ENCODE assay signal across 22 cellular contexts in genomic region chr7:76232698-76233097, GRCh38. TPM values are rescaled to one million over a fixed set of nuclear protein-coding genes. Genes with fewer than 3 reads are reported as not detected.
"Had no signal": no experiment of that assay in that cellular context is flagged by ENCODE, and none has a peak within 500 bp of the region (broad histone marks: within the 10 kb centered on the region; RNA-seq: fewer than 3 reads in every experiment).

No MANE protein-coding gene starts in this region.

- H3K9me3 Mint-ChIP-seq: activated CD4-positive, alpha-beta memory T cell treated with anti-CD3 and anti-CD28 coated beads for 36 hours; activated naive CD4-positive, alpha-beta T cell treated with anti-CD3 and anti-CD28 coated beads, Interleukin-2, amount 10 ng/mL, durations not matched to agents 7 days and 5 days had no signal

- H3K36me3 Mint-ChIP-seq: activated CD4-positive, alpha-beta memory T cell treated with anti-CD3 and anti-CD28 coated beads for 36 hours; activated naive CD4-positive, alpha-beta T cell treated with anti-CD3 and anti-CD28 coated beads, Interleukin-2, amount 10 ng/mL, durations not matched to agents 7 days and 5 days had no signal

- H3K27ac Mint-ChIP-seq: activated CD4-positive, alpha-beta memory T cell treated with anti-CD3 and anti-CD28 coated beads for 36 hours had no signal

- H3K36me3 ChIP-seq: cardiac muscle cell, esophagus squamous epithelium, gastrocnemius medialis, heart left ventricle, thoracic aorta, upper lobe of left lung had no signal

- H3K4me3 Mint-ChIP-seq: activated CD4-positive, alpha-beta memory T cell treated with anti-CD3 and anti-CD28 coated beads for 36 hours; activated naive CD4-positive, alpha-beta T cell treated with anti-CD3 and anti-CD28 coated beads, Interleukin-2, amount 10 ng/mL, durations not matched to agents 7 days and 5 days had no signal

- ATAC-seq: gastrocnemius medialis, heart left ventricle, left cardiac atrium had no signal

- DNase-seq: activated CD4-positive, alpha-beta memory T cell treated with anti-CD3 and anti-CD28 coated beads for 36 hours; activated CD4-positive, alpha-beta T cell treated with anti-CD3 and anti-CD28 coated beads for 48 hours; activated CD4-positive, CD25-positive, alpha-beta regulatory T cell; activated naive CD4-positive, alpha-beta T cell treated with anti-CD3 and anti-CD28 coated beads, Interleukin-2, amount 10 ng/mL, durations not matched to agents 7 days and 5 days; activated T-cell treated with anti-CD3 and anti-CD28 coated beads, Interleukin-2, amount 50 U/mL, for 48 hours; amygdala; dermis blood vessel endothelial cell; effector CD8-positive, alpha-beta T cell; esophagus squamous epithelium; gastrocnemius medialis; heart left ventricle; islet precursor cell; left cardiac atrium; retina; stimulated activated CD4-positive, alpha-beta T cell treated with anti-CD3 and anti-CD28 coated beads, Interleukin-4, amount 100 ng/mL, for 1 hour; stimulated activated naive CD4-positive, alpha-beta T cell treated with Interleukin-2 at 50 U/mL for 16 hours; T-helper 1 cell; T-helper 9 cell; upper lobe of left lung had no signal

- H3K4me3 ChIP-seq: cardiac muscle cell, esophagus squamous epithelium, gastrocnemius medialis, heart left ventricle, thoracic aorta, upper lobe of left lung had no signal

RNA-seq across cellular contexts. Expression of gene SRRM3, which starts 31.0 kb away (rescaled TPM):
- total RNA-seq: activated CD4-positive, alpha-beta memory T cell treated with anti-CD3 and anti-CD28 coated beads for 36 hours; mononuclear cell had no signal
